Comparison of ENCODE assay signal across 9 cellular contexts in the genomic region with DNA sequence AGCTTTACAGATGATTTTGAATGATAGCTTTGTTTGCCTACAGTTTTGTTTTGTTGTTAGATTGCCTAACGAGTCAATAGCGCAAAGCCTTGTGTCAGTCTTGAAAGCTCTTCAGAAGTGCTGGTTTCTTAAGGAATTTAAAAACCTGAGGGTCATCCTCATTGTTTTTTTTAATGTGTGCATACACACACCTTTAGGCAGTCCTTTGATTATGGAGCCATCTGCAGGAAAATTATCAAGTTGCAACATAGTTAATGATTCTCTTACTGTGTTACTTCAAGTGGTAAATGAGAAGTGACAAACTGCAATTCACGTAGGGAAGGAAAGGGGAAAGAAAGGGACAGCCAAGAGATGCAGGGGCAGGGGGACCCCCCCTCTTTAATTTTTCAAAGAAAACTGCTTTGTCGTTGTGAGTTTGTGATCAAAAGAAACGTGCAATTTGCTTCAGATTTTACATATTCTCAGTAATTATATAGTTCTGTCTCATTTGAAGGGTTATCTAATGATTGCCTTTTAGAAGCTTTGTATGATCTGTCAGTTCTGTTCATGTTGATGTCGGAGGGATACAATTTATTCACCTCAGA.
DNase-seq lines count a peak whose midpoint lies in the region; ATAC-seq lines count a peak whose summit lies in the region.
"Had no signal": no experiment of that assay in that cellular context is flagged by ENCODE, and none has a peak within 500 bp of the region (broad histone marks: within the 10 kb centered on the region; RNA-seq: fewer than 3 reads in every experiment).

No MANE protein-coding gene starts in this region.

- ATAC-seq in sciatic nerve (peak; percentile 85), GM21528 (IDR thresholded peaks at IDR 0.05; ENCODE audit: low FRiP score, unreplicated experiment) (no peak)
- no peak for ATAC-seq in activated naive CD4-positive, alpha-beta T cell treated with anti-CD3 and anti-CD28 coated beads, Interleukin-2, amount 50 U/mL, for 72 hours

- in situ Hi-C loops in SK-MEL-5 (cut with HindIII; ENCODE audit: low pct_unique_long_range_greater_than_20kb, low sequenced_read_pairs) = no loop called here

- no peaks in the 10 kb centered on the region for H3K36me3 Mint-ChIP-seq in activated naive CD4-positive, alpha-beta T cell treated with anti-CD3 and anti-CD28 coated beads, Interleukin-2, amount 50 U/mL, for 72 hours
- H3K36me3 Mint-ChIP-seq in activated CD4-positive, alpha-beta memory T cell treated with anti-CD3 and anti-CD28 coated beads, Interleukin-2, amount 10 ng/mL, durations not matched to agents 7 days and 5 days (ENCODE audit: low read depth) = no peaks in the 10 kb centered on the region

- no peak overlapping the region for H3K27ac Mint-ChIP-seq in activated naive CD4-positive, alpha-beta T cell treated with anti-CD3 and anti-CD28 coated beads, Interleukin-2, amount 50 U/mL, for 72 hours
- no peak overlapping the region for H3K27ac Mint-ChIP-seq in activated CD4-positive, alpha-beta memory T cell treated with anti-CD3 and anti-CD28 coated beads, Interleukin-2, amount 10 ng/mL, durations not matched to agents 7 days and 5 days

- DNase-seq in ELR (ENCODE audit: low read depth) (peak; percentile 63), SK-MEL-5 (ENCODE audit: low read depth, low spot score) (peak; percentile 57), germinal center (ENCODE audit: low spot score) (peak; percentile 2), sciatic nerve (ENCODE audit: low spot score) (no peak)
- peak; percentile 36 for DNase-seq in Jurkat, Clone E6-1 (ENCODE audit: low read depth, low spot score)
- no peak for DNase-seq in activated naive CD4-positive, alpha-beta T cell treated with anti-CD3 and anti-CD28 coated beads, Interleukin-2, amount 50 U/mL, for 72 hours (ENCODE audit: low spot score in 2 of 2)
- DNase-seq in activated CD4-positive, alpha-beta memory T cell treated with anti-CD3 and anti-CD28 coated beads, Interleukin-2, amount 10 ng/mL, durations not matched to agents 7 days and 5 days = no peak

- POLR2A ChIA-PET in activated CD4-positive, alpha-beta memory T cell treated with anti-CD3 and anti-CD28 coated beads, Interleukin-2, amount 10 ng/mL, durations not matched to agents 7 days and 5 days (lab: Charles Lee) = no interaction called here

- no peaks in the 10 kb centered on the region for H3K9me3 Mint-ChIP-seq in activated naive CD4-positive, alpha-beta T cell treated with anti-CD3 and anti-CD28 coated beads, Interleukin-2, amount 50 U/mL, for 72 hours
- H3K9me3 Mint-ChIP-seq in activated CD4-positive, alpha-beta memory T cell treated with anti-CD3 and anti-CD28 coated beads, Interleukin-2, amount 10 ng/mL, durations not matched to agents 7 days and 5 days = no peaks in the 10 kb centered on the region

- CTCF ChIA-PET in activated CD4-positive, alpha-beta memory T cell treated with anti-CD3 and anti-CD28 coated beads, Interleukin-2, amount 10 ng/mL, durations not matched to agents 7 days and 5 days (lab: Charles Lee) = interaction anchor here (0.7 to 1.6 kb wide), 6 partner anchors 67 to 723 kb away, joined by 3 to 12 read pairs (median 3); no protein-coding TSS in a partner anchor

- intact Hi-C loops in sciatic nerve (cut with DNase I) = no loop called here

- no peaks in the 10 kb centered on the region for H3K27me3 Mint-ChIP-seq in activated CD4-positive, alpha-beta memory T cell treated with anti-CD3 and anti-CD28 coated beads, Interleukin-2, amount 10 ng/mL, durations not matched to agents 7 days and 5 days

- no peak overlapping the region for H3K4me3 Mint-ChIP-seq in activated CD4-positive, alpha-beta memory T cell treated with anti-CD3 and anti-CD28 coated beads, Interleukin-2, amount 10 ng/mL, durations not matched to agents 7 days and 5 days

- no peaks in the 10 kb centered on the region for H3K4me1 Mint-ChIP-seq in activated CD4-positive, alpha-beta memory T cell treated with anti-CD3 and anti-CD28 coated beads, Interleukin-2, amount 10 ng/mL, durations not matched to agents 7 days and 5 days

- no peak overlapping the region for H3K4me3 ChIP-seq in Jurkat, Clone E6-1 (ENCODE audit: low read length)
- H3K4me3 ChIP-seq: SJSA1 had no signal

Comparison
In these comparisons a context has a peak if more than half of its experiments do, and no peak if none do; other contexts are left out.
1. DNase-seq: peak in ELR (single experiment), Jurkat, Clone E6-1 (single experiment), SK-MEL-5 (single experiment) and germinal center (single experiment); none in sciatic nerve (single experiment), activated naive CD4-positive, alpha-beta T cell treated with anti-CD3 and anti-CD28 coated beads, Interleukin-2, amount 50 U/mL, for 72 hours (0 of 2) and activated CD4-positive, alpha-beta memory T cell treated with anti-CD3 and anti-CD28 coated beads, Interleukin-2, amount 10 ng/mL, durations not matched to agents 7 days and 5 days (single experiment).